Comparison of ENCODE assay signal across 10 cellular contexts in genomic region chr1:21668232-21669032, GRCh38. TPM values are rescaled to one million over a fixed set of nuclear protein-coding genes. Genes with fewer than 3 reads are reported as not detected.
DNase-seq lines count a peak whose midpoint lies in the region; ATAC-seq and TF ChIP-seq lines count a peak whose summit lies in the region.
"Had no signal": no experiment of that assay in that cellular context is flagged by ENCODE, and none has a peak within 500 bp of the region (broad histone marks: within the 10 kb centered on the region; RNA-seq: fewer than 3 reads in every experiment).

No MANE protein-coding gene starts in this region.

- H3K4me3 Mint-ChIP-seq in CD8-positive, alpha-beta T cell = peak overlapping the region; percentile 51
- H3K4me3 Mint-ChIP-seq in endodermal cell = peak overlapping the region; percentile 61

- H3K27ac Mint-ChIP-seq in CD8-positive, alpha-beta T cell = no peak overlapping the region
- H3K27ac Mint-ChIP-seq in endodermal cell = no peak overlapping the region

- H3K4me1 ChIP-seq in CD8-positive, alpha-beta T cell (ENCODE audit: insufficient read depth, low read length) = peaks cover 24% of the 10 kb centered on the region
- peaks cover 33% of the 10 kb centered on the region for H3K4me1 ChIP-seq in HUES6 (ENCODE audit: control insufficient read depth, insufficient read depth, low read length)
- no peaks in the 10 kb centered on the region for H3K4me1 ChIP-seq in endodermal cell (ENCODE audit: control insufficient read depth, insufficient read depth, low read length)
- peaks cover 5 to 24% of the 10 kb centered on the region in 2 donors for H3K4me1 ChIP-seq in neuronal stem cell (ENCODE audit: control insufficient read depth in 2 of 2, insufficient read depth in 1 of 2, low read depth in 1 of 2, low read length in 2 of 2)

- H3K27me3 ChIP-seq in CD8-positive, alpha-beta T cell (ENCODE audit: insufficient read depth, low read length) = peaks cover 15% of the 10 kb centered on the region
- H3K27me3 ChIP-seq in HUES6 (ENCODE audit: control insufficient read depth, insufficient read depth, low read length) = peaks cover 18% of the 10 kb centered on the region
- peaks cover 11% of the 10 kb centered on the region for H3K27me3 ChIP-seq in endodermal cell (ENCODE audit: control insufficient read depth, insufficient read depth, low read length, poor library complexity, severe bottlenecking)
- peaks cover 0 to 70% (median 28%) of the 10 kb centered on the region in 3 experiments for H3K27me3 ChIP-seq in neuronal stem cell (ENCODE audit: control insufficient read depth in 3 of 3, insufficient read depth in 3 of 3, low read depth in 1 of 3, low read length in 3 of 3)

- peak overlapping the region; percentile 53 for H3K4me3 ChIP-seq in CD8-positive, alpha-beta T cell (ENCODE audit: low read depth, low read length)
- H3K4me3 ChIP-seq in HUES6 (ENCODE audit: low read depth, low read length) (peak overlapping the region; percentile 81), endodermal cell (ENCODE audit: low read length) (peak overlapping the region; percentile 77), neuronal stem cell (ENCODE audit: low read length in 2 of 2) (peak overlapping the region; percentile 37 to 79)

- peak overlapping the region; percentile 52 for H3K23ac ChIP-seq in neuronal stem cell (ENCODE audit: low read depth, low read length, poor library complexity)

- no peak for DNase-seq in CD8-positive, alpha-beta T cell
- DNase-seq in endodermal cell (peak; percentile 66), neuronal stem cell (ENCODE audit: low spot score) (no peak), NCI-H446 treated with DMSO at 0.1 percent for 48 hours (lab: John Stamatoyannopoulos, UW) (no peak), HK-2 (ENCODE audit: unreplicated experiment) (no peak)

- H3K9me3 ChIP-seq in CD8-positive, alpha-beta T cell (ENCODE audit: low read length) = no peaks in the 10 kb centered on the region
- H3K9me3 ChIP-seq in HUES6 (ENCODE audit: control insufficient read depth, insufficient read depth, low read depth, low read length) (no peaks in the 10 kb centered on the region), endodermal cell (ENCODE audit: control insufficient read depth, low read length) (no peaks in the 10 kb centered on the region), neuronal stem cell (replicated peaks in 1 of 2; ENCODE audit: control insufficient read depth in 2 of 2, insufficient read depth in 1 of 2, low read depth in 1 of 2, low read length in 2 of 2) (no peaks in the 10 kb centered on the region)
- H3K9me3 ChIP-seq: uterus had no signal

- POLR2A ChIA-PET in CD8-positive, alpha-beta T cell (lab: Charles Lee) = no interaction called here

- H3K4me2 ChIP-seq in neuronal stem cell (ENCODE audit: insufficient read depth, low read length, poor library complexity, severe bottlenecking) = peak overlapping the region; percentile 95

- no peaks in the 10 kb centered on the region for H3K79me1 ChIP-seq in neuronal stem cell (ENCODE audit: low read depth, low read length)

- intact Hi-C loops in CD8-positive, alpha-beta T cell (cut with DNase I, micrococcal nuclease) = no loop called here

- H3K27ac ChIP-seq in CD8-positive, alpha-beta T cell (ENCODE audit: low read depth, low read length) = no peak overlapping the region
- H3K27ac ChIP-seq in HUES6 (ENCODE audit: low read depth, low read length) (no peak overlapping the region), endodermal cell (ENCODE audit: low read depth, low read length) (no peak overlapping the region), neuronal stem cell (replicated peaks; ENCODE audit: low read length) (no peak overlapping the region)
- H3K27ac ChIP-seq: epithelial cell of prostate, uterus had no signal

- H2BK12ac ChIP-seq in neuronal stem cell (ENCODE audit: low read length) = no peak overlapping the region

- H4K8ac ChIP-seq in neuronal stem cell (ENCODE audit: low read depth, low read length) = no peak overlapping the region

- no peaks in the 10 kb centered on the region for H3K36me3 ChIP-seq in CD8-positive, alpha-beta T cell (ENCODE audit: insufficient read depth, low read length)
- H3K36me3 ChIP-seq in HUES6 (ENCODE audit: control insufficient read depth, insufficient read depth, low read length) (no peaks in the 10 kb centered on the region), endodermal cell (ENCODE audit: control insufficient read depth, insufficient read depth, low read length) (no peaks in the 10 kb centered on the region), neuronal stem cell (replicated peaks in 1 of 2; ENCODE audit: control insufficient read depth in 2 of 2, insufficient read depth in 2 of 2, low read length in 2 of 2) (no peaks in the 10 kb centered on the region)
- H3K36me3 ChIP-seq: uterus had no signal

- peak overlapping the region; percentile 60 for H2AK5ac ChIP-seq in neuronal stem cell (ENCODE audit: low read depth, low read length)

- no peak overlapping the region for H3K9ac ChIP-seq in HUES6 (ENCODE audit: low read length)
- peak overlapping the region; percentile 34 for H3K9ac ChIP-seq in endodermal cell (ENCODE audit: extremely low read depth, low read length, poor library complexity, severe bottlenecking)
- peak overlapping the region; percentile 50 for H3K9ac ChIP-seq in neuronal stem cell (ENCODE audit: low read depth, low read length, poor library complexity)

- no peak for TF ChIP-seq CTCF in CD8-positive, alpha-beta T cell (IDR thresholded peaks at IDR 0.05)
- TF ChIP-seq CTCF in endodermal cell (conservative IDR thresholded peaks at IDR 0.05) = peak; percentile 47

- H3K36me3 Mint-ChIP-seq in CD8-positive, alpha-beta T cell = no peaks in the 10 kb centered on the region
- H3K36me3 Mint-ChIP-seq in endodermal cell (ENCODE audit: low read depth) = no peaks in the 10 kb centered on the region

- no peak overlapping the region for H4K91ac ChIP-seq in neuronal stem cell (ENCODE audit: low read depth, low read length, poor library complexity)

- CTCF ChIA-PET in CD8-positive, alpha-beta T cell (lab: Charles Lee) = no interaction called here

- WGBS in endodermal cell (ENCODE audit: insufficient coverage in 1 of 2, insufficient read length in 1 of 2), 2 experiments = 32 to 33% methylated on average over 15 to 36 of the region's 36 CpGs
- WGBS in neuronal stem cell (ENCODE audit: extremely low coverage in 2 of 2, insufficient read length in 2 of 2, insufficient replicate concordance in 1 of 2), 2 donors = no CpG with 5 or more reads among the region's 36 CpGs

- H3K27me3 Mint-ChIP-seq in CD8-positive, alpha-beta T cell (ENCODE audit: low read depth) = peaks cover 39% of the 10 kb centered on the region
- peaks cover 20% of the 10 kb centered on the region for H3K27me3 Mint-ChIP-seq in endodermal cell (ENCODE audit: insufficient read depth)

- H2AFZ ChIP-seq in neuronal stem cell (ENCODE audit: low read length) = peak overlapping the region; percentile 89

- peak overlapping the region; percentile 61 for H3K14ac ChIP-seq in neuronal stem cell (ENCODE audit: low read length)

- peaks cover 4% of the 10 kb centered on the region for H3K4me1 Mint-ChIP-seq in CD8-positive, alpha-beta T cell (ENCODE audit: low read depth)
- H3K4me1 Mint-ChIP-seq in endodermal cell = peaks cover 3% of the 10 kb centered on the region

- H2BK5ac ChIP-seq in neuronal stem cell (ENCODE audit: low read length) = no peak overlapping the region

- no peak overlapping the region for H2BK120ac ChIP-seq in neuronal stem cell (ENCODE audit: low read depth, low read length)

- no peak overlapping the region for H3K4ac ChIP-seq in neuronal stem cell (ENCODE audit: low read length)

- peak overlapping the region; percentile 87 for H3K18ac ChIP-seq in neuronal stem cell (ENCODE audit: low read length)

- H3K9me3 Mint-ChIP-seq in CD8-positive, alpha-beta T cell = no peaks in the 10 kb centered on the region
- H3K9me3 Mint-ChIP-seq in endodermal cell = no peaks in the 10 kb centered on the region

- ATAC-seq in CD8-positive, alpha-beta T cell = no peak
- no peak for ATAC-seq in GM18868 (IDR thresholded peaks at IDR 0.05; ENCODE audit: unreplicated experiment)
- no peak for ATAC-seq in GM21423 (IDR thresholded peaks at IDR 0.05; ENCODE audit: unreplicated experiment)

- peak overlapping the region; percentile 37 for H2BK15ac ChIP-seq in neuronal stem cell (ENCODE audit: low read length)

RNA-seq across cellular contexts. Expression of gene RAP1GAP, which starts 0.7 kb away (rescaled TPM):
- total RNA-seq in CD8-positive, alpha-beta T cell = under 1 TPM; 0.19 to 0.31 TPM
- total RNA-seq in endodermal cell = 1 to 10 TPM; 8.0 to 8.2 TPM
- 5.2 TPM for polyA plus RNA-seq in endodermal cell (2013, experiment 1 of 2)
- 5.8 TPM for polyA plus RNA-seq in endodermal cell (2013, experiment 2 of 2)
- 3.2 TPM for polyA plus RNA-seq in neuronal stem cell (2013, experiment 1 of 2)
- 3.1 TPM for polyA plus RNA-seq in neuronal stem cell (2013, experiment 2 of 2)

Comparison
In these comparisons a context has a peak if more than half of its experiments do, and no peak if none do; other contexts are left out.
1. RNA of gene RAP1GAP, which starts 0.7 kb away (total RNA-seq): 8.0 to 8.2 TPM in endodermal cell; 0.19 to 0.31 TPM in CD8-positive, alpha-beta T cell; every median in the first group is over 4 times any median in the second.
2. Peak in every context shown above with its lines, with median percentiles within 50 percentile points of each other: H3K4me3 ChIP-seq.